Comparison of ENCODE assay signal across 14 cellular contexts in the genomic region with DNA sequence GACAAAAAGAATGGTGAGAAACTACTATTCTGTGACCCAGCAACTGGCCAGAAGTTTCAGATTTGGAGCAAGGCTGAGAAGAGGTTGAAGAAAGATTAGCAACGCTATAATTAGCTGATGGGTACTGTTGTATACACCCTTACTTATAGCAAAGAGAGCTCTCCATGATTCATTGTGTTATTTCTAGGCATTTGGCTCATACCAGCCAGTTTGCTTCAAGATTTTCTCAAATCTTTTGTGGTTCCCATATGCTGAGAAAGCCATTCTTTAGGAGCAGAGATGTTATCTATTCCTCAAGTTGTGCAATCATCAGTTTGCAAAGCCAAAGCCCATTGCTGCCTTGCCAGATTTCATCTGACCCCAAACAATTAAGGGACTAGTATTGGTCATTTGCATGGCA.
DNase-seq lines count a peak whose midpoint lies in the region; TF ChIP-seq lines count a peak whose summit lies in the region.
"Had no signal": no experiment of that assay in that cellular context is flagged by ENCODE, and none has a peak within 500 bp of the region (broad histone marks: within the 10 kb centered on the region; RNA-seq: fewer than 3 reads in every experiment).

No MANE protein-coding gene starts in this region.

- POLR2A ChIA-PET in GM10248 (lab: Yijun Ruan, JAX) = no interaction called here

- CTCF ChIA-PET in GM10248 (lab: Yijun Ruan, JAX) = interaction anchor here (1.3 to 2.3 kb wide), 5 partner anchors 8 to 85 kb away, joined by 3 to 9 read pairs (median 5); no protein-coding TSS in a partner anchor

- DNase-seq in EH (ENCODE audit: low read depth) (peak; percentile 98), NCI-H226 (peak; percentile 61), dedifferentiated amniotic fluid mesenchymal stem cell (ENCODE audit: extremely low spot score) (peak; percentile 96), non-pigmented ciliary epithelial cell (ENCODE audit: low read depth) (peak; percentile 45), GM10248 (ENCODE audit: extremely low spot score) (no peak), DMS 273 (lab: John Stamatoyannopoulos, UW; ENCODE audit: unreplicated experiment) (no peak), SIG-M5 (lab: John Stamatoyannopoulos, UW) (no peak), SW480 (ENCODE audit: low spot score) (no peak)
- DNase-seq: activated CD8-positive, alpha-beta memory T cell treated with anti-CD3 and anti-CD28 coated beads for 24 hours; activated naive CD4-positive, alpha-beta T cell treated with anti-CD3 and anti-CD28 coated beads, Interleukin-2, amount 50 U/mL, for 16 hours; DND-41; NCI-H1105 treated with DMSO at 0.1 percent for 48 hours; stimulated activated CD4-positive, alpha-beta T cell treated with anti-CD3 and anti-CD28 coated beads, Interleukin-4, amount 100 ng/mL, for 24 hours; stimulated activated naive CD4-positive, alpha-beta T cell had no signal

- no peak for TF ChIP-seq CTCF in GM10248 (IDR thresholded peaks at IDR 0.05; ENCODE audit: control extremely low read depth, extremely low read depth, low read depth, missing control alignments)

Comparison
In these comparisons a context has a peak if more than half of its experiments do, and no peak if none do; other contexts are left out.
1. DNase-seq: peak in EH (single experiment), NCI-H226 (single experiment), dedifferentiated amniotic fluid mesenchymal stem cell (single experiment) and non-pigmented ciliary epithelial cell (single experiment); none in GM10248 (single experiment), DMS 273 (single experiment), SIG-M5 (single experiment) and SW480 (single experiment).